19 cellular contexts compared by ENCODE assay signal in the genomic region with DNA sequence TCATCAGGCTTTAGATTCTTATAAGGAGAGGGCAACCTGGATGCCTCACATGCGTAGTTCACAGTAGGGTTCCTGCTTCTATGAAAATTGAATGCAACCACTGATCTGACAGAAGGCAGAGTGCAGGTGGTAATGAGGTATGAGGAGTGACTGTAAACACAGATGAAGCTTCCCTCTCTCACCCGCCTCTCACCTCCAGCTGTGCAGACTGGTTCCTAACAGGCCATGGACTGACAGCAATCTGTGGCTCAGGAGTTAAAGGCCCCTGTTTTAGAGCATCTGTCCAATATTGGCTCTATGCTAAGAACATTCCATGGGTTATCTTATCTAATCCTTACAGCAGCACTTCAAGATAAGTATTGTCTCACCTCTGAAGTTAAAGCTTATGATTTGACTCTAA.
DNase-seq lines count a peak whose midpoint lies in the region; ATAC-seq and TF ChIP-seq lines count a peak whose summit lies in the region.
"Had no signal": no experiment of that assay in that cellular context is flagged by ENCODE, and none has a peak within 500 bp of the region (broad histone marks: within the 10 kb centered on the region; RNA-seq: fewer than 3 reads in every experiment).

No MANE protein-coding gene starts in this region.

- H3K4me1 Mint-ChIP-seq in Caco-2 (ENCODE audit: low read depth, unreplicated experiment) = peaks cover 23% of the 10 kb centered on the region
- H3K4me1 Mint-ChIP-seq in activated naive CD4-positive, alpha-beta T cell treated with anti-CD3 and anti-CD28 coated beads for 36 hours (ENCODE audit: low read depth) = no peaks in the 10 kb centered on the region
- no peaks in the 10 kb centered on the region for H3K4me1 Mint-ChIP-seq in CD4-positive, alpha-beta T cell (ENCODE audit: low read depth)
- H3K4me1 Mint-ChIP-seq: B cell; CD4-positive, CD25-positive, alpha-beta regulatory T cell; T-cell had no signal

- no peak for ATAC-seq in CD4-positive, alpha-beta T cell (ENCODE audit: poor library complexity)
- ATAC-seq: GM23338, Panc1, T-cell had no signal

- DNase-seq in DMS 273 (lab: John Stamatoyannopoulos, UW; ENCODE audit: unreplicated experiment) (peak; percentile 57), DMS 273 treated with DMSO at 0.1 percent for 48 hours (lab: John Stamatoyannopoulos, UW) (no peak), Caco-2 (peak; percentile 28 to 57), NCI-H2171 (lab: John Stamatoyannopoulos, UW) (peak; percentile 67), SHP77 treated with DMSO at 0.1 percent for 48 hours (lab: John Stamatoyannopoulos, UW) (peak; percentile 34), NCI-H446 treated with DMSO at 0.1 percent for 48 hours (lab: John Stamatoyannopoulos, UW) (no peak)
- no peak for DNase-seq in activated naive CD4-positive, alpha-beta T cell treated with anti-CD3 and anti-CD28 coated beads for 36 hours
- no peak for DNase-seq in CD4-positive, alpha-beta T cell
- DNase-seq: CD4-positive, CD25-positive, alpha-beta regulatory T cell; MV-4-11; NCI-H1436; NCI-H2107; NCI-H82; T-cell had no signal

- no peak overlapping the region for H3K27ac Mint-ChIP-seq in Caco-2 (ENCODE audit: unreplicated experiment)
- no peak overlapping the region for H3K27ac Mint-ChIP-seq in activated naive CD4-positive, alpha-beta T cell treated with anti-CD3 and anti-CD28 coated beads for 36 hours
- H3K27ac Mint-ChIP-seq in CD4-positive, alpha-beta T cell = no peak overlapping the region
- H3K27ac Mint-ChIP-seq: B cell; CD4-positive, CD25-positive, alpha-beta regulatory T cell; GM23338; T-cell had no signal

- H3K36me3 ChIP-seq in Caco-2 (ENCODE audit: control insufficient read depth, insufficient read depth, low read length) = no peaks in the 10 kb centered on the region

- CTCF ChIA-PET in Caco-2 (lab: Charles Lee) = interaction anchor here (1.0 kb wide), 1 partner anchor 213 kb away, joined by 5 read pairs; a partner anchor contains a TSS
- CTCF ChIA-PET in activated naive CD4-positive, alpha-beta T cell treated with anti-CD3 and anti-CD28 coated beads for 36 hours (lab: Charles Lee) = no interaction called here
- CTCF ChIA-PET in CD4-positive, alpha-beta T cell (lab: Charles Lee) = no interaction called here

- no peak overlapping the region for H3K4me3 ChIP-seq in Caco-2 (ENCODE audit: low read depth, low read length)
- H3K4me3 ChIP-seq: GM23338, SK-N-MC had no signal

- no peaks in the 10 kb centered on the region for H3K36me3 Mint-ChIP-seq in Caco-2 (ENCODE audit: insufficient read depth, unreplicated experiment)
- no peaks in the 10 kb centered on the region for H3K36me3 Mint-ChIP-seq in activated naive CD4-positive, alpha-beta T cell treated with anti-CD3 and anti-CD28 coated beads for 36 hours (ENCODE audit: low read depth)
- H3K36me3 Mint-ChIP-seq in CD4-positive, alpha-beta T cell (ENCODE audit: low read depth) = no peaks in the 10 kb centered on the region
- H3K36me3 Mint-ChIP-seq: CD4-positive, CD25-positive, alpha-beta regulatory T cell; T-cell had no signal

- intact Hi-C loops in Caco-2 (cut with micrococcal nuclease; ENCODE audit: unreplicated experiment) = no loop called here
- intact Hi-C loops in activated naive CD4-positive, alpha-beta T cell treated with anti-CD3 and anti-CD28 coated beads for 36 hours (cut with micrococcal nuclease) = no loop called here
- intact Hi-C loops in CD4-positive, alpha-beta T cell (cut with DNase I, micrococcal nuclease) = no loop called here

- POLR2A ChIA-PET in Caco-2 (lab: Charles Lee) = interaction anchor here (0.7 kb wide), 1 partner anchor 128 kb away, joined by 3 read pairs; no protein-coding TSS in a partner anchor
- POLR2A ChIA-PET in CD4-positive, alpha-beta T cell (lab: Charles Lee) = no interaction called here

- H3K9me3 ChIP-seq in Caco-2 = peaks cover 20% of the 10 kb centered on the region; the same call in 1 of the 2 replicates
- H3K9me3 ChIP-seq in CD4-positive, alpha-beta T cell (ENCODE audit: control insufficient read depth, low read length) = peaks cover 7% of the 10 kb centered on the region

- no peaks in the 10 kb centered on the region for H3K27me3 ChIP-seq in Caco-2 (replicated peaks; ENCODE audit: control insufficient read depth, insufficient read depth, low read length)
- H3K27me3 ChIP-seq in CD4-positive, alpha-beta T cell (ENCODE audit: control insufficient read depth, insufficient read depth, low read length) = peaks cover 3% of the 10 kb centered on the region

- no peak overlapping the region for H3K27ac ChIP-seq in CD4-positive, alpha-beta T cell (ENCODE audit: low read depth, low read length)
- H3K27ac ChIP-seq: 22Rv1, SK-N-MC had no signal

- BruUV-seq in Caco-2 (replicated peaks; lab: Mats Ljungman, UMichigan) = no TSS peak

- peaks cover 16% of the 10 kb centered on the region for H3K4me1 ChIP-seq in Caco-2

- H3K4me3 Mint-ChIP-seq in Caco-2 (ENCODE audit: unreplicated experiment) = no peak overlapping the region
- no peak overlapping the region for H3K4me3 Mint-ChIP-seq in activated naive CD4-positive, alpha-beta T cell treated with anti-CD3 and anti-CD28 coated beads for 36 hours
- no peak overlapping the region for H3K4me3 Mint-ChIP-seq in CD4-positive, alpha-beta T cell
- H3K4me3 Mint-ChIP-seq: B cell; CD4-positive, CD25-positive, alpha-beta regulatory T cell; GM23338; T-cell had no signal

- no peak for TF ChIP-seq CTCF in Caco-2 (IDR thresholded peaks at IDR 0.05; ENCODE audit: insufficient read depth in 1 of 2, low read depth in 1 of 2, low read length in 1 of 2, severe bottlenecking in 1 of 2, unreplicated experiment in 1 of 2)
- TF ChIP-seq CTCF in CD4-positive, alpha-beta T cell (IDR thresholded peaks at IDR 0.05) = no peak

- no peaks in the 10 kb centered on the region for H3K27me3 Mint-ChIP-seq in Caco-2 (ENCODE audit: insufficient read depth, unreplicated experiment)
- peaks cover 37% of the 10 kb centered on the region for H3K27me3 Mint-ChIP-seq in activated naive CD4-positive, alpha-beta T cell treated with anti-CD3 and anti-CD28 coated beads for 36 hours (ENCODE audit: low read depth)
- H3K27me3 Mint-ChIP-seq in CD4-positive, alpha-beta T cell = peaks cover 41% of the 10 kb centered on the region
- H3K27me3 Mint-ChIP-seq: B cell had no signal

- H3K9me3 Mint-ChIP-seq in Caco-2 (ENCODE audit: unreplicated experiment) = peaks cover 11% of the 10 kb centered on the region
- peaks cover 8% of the 10 kb centered on the region for H3K9me3 Mint-ChIP-seq in activated naive CD4-positive, alpha-beta T cell treated with anti-CD3 and anti-CD28 coated beads for 36 hours
- H3K9me3 Mint-ChIP-seq in CD4-positive, alpha-beta T cell = peaks cover 11% of the 10 kb centered on the region
- H3K9me3 Mint-ChIP-seq: GM23338 had no signal

Comparison
In these comparisons a context has a peak if more than half of its experiments do, and no peak if none do; other contexts are left out.
1. DNase-seq: peak in DMS 273 (single experiment), Caco-2 (2 of 2), NCI-H2171 (single experiment) and SHP77 treated with DMSO at 0.1 percent for 48 hours (single experiment); none in DMS 273 treated with DMSO at 0.1 percent for 48 hours (single experiment), activated naive CD4-positive, alpha-beta T cell treated with anti-CD3 and anti-CD28 coated beads for 36 hours (single experiment), CD4-positive, alpha-beta T cell (0 of 10) and NCI-H446 treated with DMSO at 0.1 percent for 48 hours (single experiment).